ENCODE assay signal across 1 cellular context in genomic region chr9:4792572-4793411, GRCh38.
TF ChIP-seq lines count a peak whose summit lies in the region.

TSS of gene RCL1 (plus strand) at chr9:4792944. CDS start at chr9:4793092, 148 bp downstream.

TF ChIP-seq in K562, 482 proteins besides CTCF, POLR2A, EP300 and RAD21 (continued from another document and continues in another):
- TF ChIP-seq ZNF609 (CRISPR knock-in tag; IDR thresholded peaks at IDR 0.05; ENCODE audit: borderline replicate concordance) (no peak), IRF9 (tag; IDR thresholded peaks at IDR 0.05) (no peak), CBX1 (IDR thresholded peaks at IDR 0.05; ENCODE audit: low read depth) (peak; percentile 46; the same call in 1 of the 2 replicates), ZNF347 (CRISPR knock-in tag; IDR thresholded peaks at IDR 0.05; ENCODE audit: low read depth) (no peak), BRF1 (IDR thresholded peaks at IDR 0.05; ENCODE audit: borderline replicate concordance, extremely low read depth, insufficient read length) (no peak), TCFL5 (CRISPR knock-in tag; conservative IDR thresholded peaks at IDR 0.05) (no peak), HCFC1 (IDR thresholded peaks at IDR 0.05; ENCODE audit: low read depth, low read length) (no peak), SMAD2 (IDR thresholded peaks at IDR 0.05; ENCODE audit: low read depth, low read length) (no peak), ZNF41 (CRISPR knock-in tag; conservative IDR thresholded peaks at IDR 0.05) (no peak), ZNF655 (CRISPR knock-in tag; IDR thresholded peaks at IDR 0.05) (no peak), U2AF1 (optimal IDR thresholded peaks at IDR 0.05; ENCODE audit: low read depth, low read length) (no peak), ZMIZ1 (IDR thresholded peaks at IDR 0.05; ENCODE audit: low read depth in 2 of 2, low read length in 2 of 2) (no peak), ZKSCAN1 (IDR thresholded peaks at IDR 0.05; ENCODE audit: low read depth, low read length) (no peak), ARID2 (IDR thresholded peaks at IDR 0.05) (no peak), CBX8 (IDR thresholded peaks at IDR 0.05; ENCODE audit: borderline replicate concordance, extremely low read depth, low read depth, low read length, poor library complexity, severe bottlenecking) (no peak), RNF2 (IDR thresholded peaks at IDR 0.05) (0 out of 2 replicates have a peak, but pooled peaks have one; percentile 16), ZNF408 (CRISPR knock-in tag; IDR thresholded peaks at IDR 0.05; ENCODE audit: low read depth) (no peak), CAMTA2 (CRISPR knock-in tag; conservative IDR thresholded peaks at IDR 0.05) (no peak), ZZZ3 (IDR thresholded peaks at IDR 0.05) (no peak), ZBED1 (IDR thresholded peaks at IDR 0.05) (no peak), EZH2 (IDR thresholded peaks at IDR 0.05; ENCODE audit: borderline replicate concordance, low read depth, low read length) (no peak), FOXJ3 (CRISPR knock-in tag; IDR thresholded peaks at IDR 0.05) (no peak), CC2D1A (IDR thresholded peaks at IDR 0.05) (no peak), XRCC3 (IDR thresholded peaks at IDR 0.05) (no peak), ZNF277 (CRISPR knock-in tag; IDR thresholded peaks at IDR 0.05; ENCODE audit: borderline replicate concordance) (no peak), FOXA1 (IDR thresholded peaks at IDR 0.05; ENCODE audit: borderline replicate concordance) (no peak), JUNB (CRISPR knock-in tag; conservative IDR thresholded peaks at IDR 0.05) (no peak), BCOR (IDR thresholded peaks at IDR 0.05) (no peak), RFX1 (IDR thresholded peaks at IDR 0.05) (peak; percentile 76), ZBTB8A (IDR thresholded peaks at IDR 0.05; ENCODE audit: partially characterized antibody) (no peak), AFF4 (CRISPR knock-in tag; IDR thresholded peaks at IDR 0.05) (no peak), ZNF507 (tag; conservative IDR thresholded peaks at IDR 0.05) (no peak), STAT6 (CRISPR knock-in tag; IDR thresholded peaks at IDR 0.05) (no peak), RFX7 (CRISPR knock-in tag; IDR thresholded peaks at IDR 0.05) (no peak), ZNF146 (CRISPR knock-in tag; IDR thresholded peaks at IDR 0.05; ENCODE audit: unreplicated experiment) (no peak), TAF15 (IDR thresholded peaks at IDR 0.05; ENCODE audit: low read depth, low read length) (no peak), KLF10 (CRISPR knock-in tag; IDR thresholded peaks at IDR 0.05) (no peak), E2F8 (IDR thresholded peaks at IDR 0.05; ENCODE audit: low read depth, partially characterized antibody) (no peak), MAX (CRISPR knock-in tag; IDR thresholded peaks at IDR 0.05) (peak; percentile 94), TARDBP (IDR thresholded peaks at IDR 0.05) (no peak)
